ENCODE assay signal across 23 cellular contexts in genomic region chr3:150179330-150179729, GRCh38.
"Had no signal": no experiment of that assay in that cellular context is flagged by ENCODE, and none has a peak within 500 bp of the region (broad histone marks: within the 10 kb centered on the region; RNA-seq: fewer than 3 reads in every experiment).

No MANE protein-coding gene starts in this region.

- H3K27me3 ChIP-seq: breast epithelium, Peyer's patch, SJSA1 had no signal

- H3K36me3 Mint-ChIP-seq: activated CD8-positive, alpha-beta memory T cell treated with anti-CD3 and anti-CD28 coated beads, Interleukin-2, amount 10 ng/mL, durations not matched to agents 7 days and 5 days; activated naive CD4-positive, alpha-beta T cell treated with anti-CD3 and anti-CD28 coated beads, Interleukin-2, amount 50 U/mL, for 24 hours; WTC11 had no signal

- ATAC-seq: activated CD8-positive, alpha-beta memory T cell treated with anti-CD3 and anti-CD28 coated beads, Interleukin-2, amount 10 ng/mL, durations not matched to agents 7 days and 5 days had no signal

- H3K9me3 Mint-ChIP-seq: activated naive CD4-positive, alpha-beta T cell treated with anti-CD3 and anti-CD28 coated beads, Interleukin-2, amount 50 U/mL, for 24 hours; activated T-cell treated with anti-CD3 and anti-CD28 coated beads, Interleukin-2, amount 50 U/mL, for 24 hours; activated T-helper 1 cell treated with anti-CD3 and anti-CD28 coated beads, Interleukin-12 subunit alpha, Interleukin-12 subunit beta, Interleukin-2, Interleukin-4 antibody, amounts not matched to agents 30 ng/mL and 10 ng/mL and 1 ng/mL, durations not matched to agents 14 hours and 24 hours and 36 hours; T-helper 1 cell treated with Interleukin-12 subunit alpha and Interleukin-12 subunit beta and Interleukin-4 antibody, amounts not matched to agents 30 μg/mL and 1 μg/mL, for 36 hours; WTC11 had no signal

- H3K36me3 ChIP-seq: breast epithelium, Peyer's patch, SJSA1 had no signal

- DNase-seq: activated CD4-positive, alpha-beta T cell treated with anti-CD3 and anti-CD28 coated beads, Interleukin-2, amount 10 ng/mL, durations not matched to agents 24 days and 14 days; activated CD4-positive, alpha-beta T cell treated with anti-CD3 and anti-CD28 coated beads, Interleukin-2, amount 50 U/mL, for 48 hours; activated CD4-positive, CD25-positive, alpha-beta regulatory T cell treated with anti-CD3 and anti-CD28 coated beads, Interleukin-2, amount 50 U/mL, for 72 hours; activated CD8-positive, alpha-beta memory T cell treated with anti-CD3 and anti-CD28 coated beads, Interleukin-2, amount 10 ng/mL, durations not matched to agents 7 days and 5 days; activated effector memory CD4-positive, alpha-beta T cell treated with Interleukin-2 at 50 U/mL for 16 hours; activated naive CD4-positive, alpha-beta T cell; activated T-cell treated with anti-CD3 and anti-CD28 coated beads, Interleukin-2, amount 50 U/mL, for 24 hours; aorta; MM.1S; NCI-H1105; NCI-H1436; NCI-H1694 treated with DMSO at 0.1 percent for 48 hours; NCI-H2029 treated with DMSO at 0.1 percent for 48 hours; NCI-H510A treated with DMSO at 0.1 percent for 48 hours; NK-92 treated with Interleukin-12 subunit alpha and Interleukin-12 subunit beta, amount 100 ng/mL, for 24 hours; Peyer's patch; SHP77 had no signal

- H3K27ac ChIP-seq: breast epithelium, Peyer's patch, SJSA1 had no signal

- H3K4me1 Mint-ChIP-seq: activated CD4-positive, alpha-beta T cell treated with anti-CD3 and anti-CD28 coated beads, Interleukin-2, amount 10 ng/mL, durations not matched to agents 24 days and 14 days; activated naive CD4-positive, alpha-beta T cell treated with anti-CD3 and anti-CD28 coated beads, Interleukin-2, amount 50 U/mL, for 24 hours had no signal

- H3K4me3 Mint-ChIP-seq: activated CD4-positive, alpha-beta T cell treated with anti-CD3 and anti-CD28 coated beads, Interleukin-2, amount 10 ng/mL, durations not matched to agents 24 days and 14 days; activated CD8-positive, alpha-beta memory T cell treated with anti-CD3 and anti-CD28 coated beads, Interleukin-2, amount 10 ng/mL, durations not matched to agents 7 days and 5 days; activated naive CD4-positive, alpha-beta T cell treated with anti-CD3 and anti-CD28 coated beads, Interleukin-2, amount 50 U/mL, for 24 hours; activated T-cell treated with anti-CD3 and anti-CD28 coated beads, Interleukin-2, amount 50 U/mL, for 24 hours; activated T-helper 1 cell treated with anti-CD3 and anti-CD28 coated beads, Interleukin-12 subunit alpha, Interleukin-12 subunit beta, Interleukin-2, Interleukin-4 antibody, amounts not matched to agents 30 ng/mL and 10 ng/mL and 1 ng/mL, durations not matched to agents 14 hours and 24 hours and 36 hours; T-helper 1 cell treated with Interleukin-12 subunit alpha and Interleukin-12 subunit beta and Interleukin-4 antibody, amounts not matched to agents 30 μg/mL and 1 μg/mL, for 36 hours; WTC11 had no signal

- H3K27ac Mint-ChIP-seq: activated CD4-positive, alpha-beta T cell treated with anti-CD3 and anti-CD28 coated beads, Interleukin-2, amount 10 ng/mL, durations not matched to agents 24 days and 14 days; activated CD8-positive, alpha-beta memory T cell treated with anti-CD3 and anti-CD28 coated beads, Interleukin-2, amount 10 ng/mL, durations not matched to agents 7 days and 5 days; activated naive CD4-positive, alpha-beta T cell treated with anti-CD3 and anti-CD28 coated beads, Interleukin-2, amount 50 U/mL, for 24 hours; activated T-cell treated with anti-CD3 and anti-CD28 coated beads, Interleukin-2, amount 50 U/mL, for 24 hours; activated T-helper 1 cell treated with anti-CD3 and anti-CD28 coated beads, Interleukin-12 subunit alpha, Interleukin-12 subunit beta, Interleukin-2, Interleukin-4 antibody, amounts not matched to agents 30 ng/mL and 10 ng/mL and 1 ng/mL, durations not matched to agents 14 hours and 24 hours and 36 hours; T-helper 1 cell treated with Interleukin-12 subunit alpha and Interleukin-12 subunit beta and Interleukin-4 antibody, amounts not matched to agents 30 μg/mL and 1 μg/mL, for 36 hours; WTC11 had no signal

- H3K4me1 ChIP-seq: breast epithelium had no signal

- H3K9me3 ChIP-seq: breast epithelium, Peyer's patch, SJSA1 had no signal

- H3K4me3 ChIP-seq: breast epithelium, Peyer's patch, SJSA1 had no signal
